18 cellular contexts compared by ENCODE assay signal in the genomic region with DNA sequence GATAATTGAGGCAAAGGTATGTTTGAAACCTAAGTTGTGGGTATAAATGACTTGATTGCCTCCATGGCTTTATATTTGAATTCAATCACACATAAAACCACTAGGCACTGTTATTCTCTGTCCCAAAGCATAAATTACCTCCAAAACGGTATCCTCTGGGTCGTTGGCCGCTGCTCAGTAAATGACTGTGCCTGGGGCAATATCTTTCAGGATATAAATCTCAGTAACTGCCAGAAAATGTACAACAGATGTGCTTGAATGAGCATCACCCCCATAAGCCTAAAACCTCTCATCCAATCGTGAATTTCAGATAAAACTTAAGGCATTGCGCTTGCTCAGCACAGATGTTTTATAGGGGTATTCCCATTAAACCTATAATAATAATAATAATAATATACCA. TPM values are rescaled to one million over a fixed set of nuclear protein-coding genes. Genes with fewer than 3 reads are reported as not detected.
A peak's percentile ranks its signal among the peaks of the same experiment; 100 is the strongest.
DNase-seq lines count a peak whose midpoint lies in the region; ATAC-seq and TF ChIP-seq lines count a peak whose summit lies in the region.
"Had no signal": no experiment of that assay in that cellular context is flagged by ENCODE, and none has a peak within 500 bp of the region (broad histone marks: within the 10 kb centered on the region; RNA-seq: fewer than 3 reads in every experiment).

No MANE protein-coding gene starts in this region.

- ATAC-seq in SK-N-SH treated with all-trans-retinoic acid at 6 μM for 48 hours, result no peak
- ATAC-seq in upper lobe of right lung, result no peak
- ATAC-seq: CD8-positive, alpha-beta T cell; GM23338; HCT116; K562 had no signal

- no peaks in the 10 kb centered on the region for H3K27me3 ChIP-seq in upper lobe of right lung
- H3K27me3 ChIP-seq in transverse colon, result no peaks in the 10 kb centered on the region
- H3K27me3 ChIP-seq: BLaER1 treated with 17β-estradiol and CSF1 and Interleukin-3, amounts not matched to agents 10 nM and 100 nM had no signal

- intact Hi-C loops in upper lobe of right lung (cut with DNase I), result no loop called here
- intact Hi-C loops in transverse colon (cut with DNase I; ENCODE audit: low total_unique reads), result no loop called here

- H3K4me1 ChIP-seq in upper lobe of right lung (no peaks in the 10 kb centered on the region), transverse colon (no peaks in the 10 kb centered on the region)
- H3K4me1 ChIP-seq: BLaER1 treated with 17β-estradiol and CSF1 and Interleukin-3, amounts not matched to agents 10 nM and 100 nM had no signal

- WGBS in transverse colon (ENCODE audit: low coverage in 1 of 2), 2 donors, result 77 to 81% methylated on average over 5 of the region's 5 CpGs

- in situ Hi-C loops in GM13976 (cut with MboI; ENCODE audit: low sequenced_read_pairs, unreplicated experiment), result no loop called here
- in situ Hi-C loops in transverse colon (cut with MboI; ENCODE audit: low pct_ligation_motif_present in 1 of 4, low pct_unique_long_range_greater_than_20kb in 1 of 4, low sequenced_read_pairs in 3 of 4), result no loop called here

- TF ChIP-seq CTCF in upper lobe of right lung (IDR thresholded peaks at IDR 0.05) (no peak), GM13976 (IDR thresholded peaks at IDR 0.05; ENCODE audit: borderline replicate concordance, control extremely low read depth, extremely low read depth, insufficient read depth, missing control alignments) (no peak), transverse colon (IDR thresholded peaks at IDR 0.05) (no peak)

- no peak overlapping the region for H3K4me3 ChIP-seq in upper lobe of right lung
- H3K4me3 ChIP-seq in transverse colon, result no peak overlapping the region
- H3K4me3 ChIP-seq: BLaER1 treated with 17β-estradiol and CSF1 and Interleukin-3, amounts not matched to agents 10 nM and 100 nM; GM23338; K562 had no signal

- H3K36me3 ChIP-seq in upper lobe of right lung, result no peaks in the 10 kb centered on the region
- H3K36me3 ChIP-seq in transverse colon, result no peaks in the 10 kb centered on the region
- H3K36me3 ChIP-seq: BLaER1 treated with 17β-estradiol and CSF1 and Interleukin-3, amounts not matched to agents 10 nM and 100 nM had no signal

- H3K9me3 ChIP-seq in upper lobe of right lung (no peaks in the 10 kb centered on the region), transverse colon (no peaks in the 10 kb centered on the region)
- H3K9me3 ChIP-seq: BLaER1 treated with 17β-estradiol and CSF1 and Interleukin-3, amounts not matched to agents 10 nM and 100 nM had no signal

- H3K27ac ChIP-seq in upper lobe of right lung (no peak overlapping the region), transverse colon (no peak overlapping the region)
- H3K27ac ChIP-seq: BLaER1 treated with 17β-estradiol and CSF1 and Interleukin-3, amounts not matched to agents 10 nM and 100 nM had no signal

- TF ChIP-seq POLR2A in transverse colon (IDR thresholded peaks at IDR 0.05), result no peak

- no peak for TF ChIP-seq EP300 in transverse colon (IDR thresholded peaks at IDR 0.05; ENCODE audit: low read depth)

- peak; percentile 11 for DNase-seq in EH (ENCODE audit: low read depth)
- DNase-seq in M059J (ENCODE audit: low read depth), result peak; percentile 4
- no peak for DNase-seq in upper lobe of right lung
- no peak for DNase-seq in GM13976 (ENCODE audit: low spot score)
- DNase-seq in transverse colon, result no peak
- DNase-seq in NCI-H774 (lab: John Stamatoyannopoulos, UW), result no peak
- DNase-seq: ACHN; AML-193; Calu3; CD8-positive, alpha-beta T cell; DMS79 treated with DMSO at 0.1 percent for 48 hours; H7; IMR-90 had no signal

TF ChIP-seq in SK-N-SH treated with all-trans-retinoic acid at 6 μM for 48 hours, 23 proteins besides CTCF, POLR2A, EP300 and RAD21:
- TF ChIP-seq TSHZ2 (CRISPR knock-in tag; IDR thresholded peaks at IDR 0.05) (peak; percentile 61; the same call in 1 of the 2 replicates), ARNTL (CRISPR knock-in tag; IDR thresholded peaks at IDR 0.05; ENCODE audit: borderline replicate concordance, low read depth) (no peak), ISL1 (CRISPR knock-in tag; IDR thresholded peaks at IDR 0.05) (no peak), BACH2 (CRISPR knock-in tag; IDR thresholded peaks at IDR 0.05; ENCODE audit: borderline replicate concordance) (no peak), TCF4 (CRISPR knock-in tag; IDR thresholded peaks at IDR 0.05; ENCODE audit: borderline replicate concordance) (peak; percentile 70; the same call in 1 of the 2 replicates), ZNF70 (CRISPR knock-in tag; IDR thresholded peaks at IDR 0.05) (no peak), TOX (CRISPR knock-in tag; IDR thresholded peaks at IDR 0.05; ENCODE audit: borderline replicate concordance) (no peak), PPARA (CRISPR knock-in tag; IDR thresholded peaks at IDR 0.05; ENCODE audit: borderline replicate concordance) (no peak), CSDC2 (CRISPR knock-in tag; IDR thresholded peaks at IDR 0.05) (no peak)
- TF ChIP-seq, protein P1, sequence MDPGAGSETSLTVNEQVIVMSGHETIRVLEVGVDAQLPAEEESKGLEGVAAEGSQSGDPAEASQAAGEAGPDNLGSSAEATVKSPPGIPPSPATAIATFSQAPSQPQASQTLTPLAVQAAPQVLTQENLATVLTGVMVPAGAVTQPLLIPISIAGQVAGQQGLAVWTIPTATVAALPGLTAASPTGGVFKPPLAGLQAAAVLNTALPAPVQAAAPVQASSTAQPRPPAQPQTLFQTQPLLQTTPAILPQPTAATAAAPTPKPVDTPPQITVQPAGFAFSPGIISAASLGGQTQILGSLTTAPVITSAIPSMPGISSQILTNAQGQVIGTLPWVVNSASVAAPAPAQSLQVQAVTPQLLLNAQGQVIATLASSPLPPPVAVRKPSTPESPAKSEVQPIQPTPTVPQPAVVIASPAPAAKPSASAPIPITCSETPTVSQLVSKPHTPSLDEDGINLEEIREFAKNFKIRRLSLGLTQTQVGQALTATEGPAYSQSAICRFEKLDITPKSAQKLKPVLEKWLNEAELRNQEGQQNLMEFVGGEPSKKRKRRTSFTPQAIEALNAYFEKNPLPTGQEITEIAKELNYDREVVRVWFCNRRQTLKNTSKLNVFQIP (CRISPR knock-in tag; IDR thresholded peaks at IDR 0.05; ENCODE audit: borderline replicate concordance, low read depth), result no peak

RNA-seq across cellular contexts. Expression of gene C3orf49, which starts 19.0 kb away (rescaled TPM):
- total RNA-seq in M059J (2014; rRNA removed; shearing (Covaris generic)), result not detected in 2 replicates
- total RNA-seq in upper lobe of right lung (not detected), transverse colon (not detected)
- total RNA-seq: Calu3; CD8-positive, alpha-beta T cell; GM23338; H7; IMR-90; K562 had no signal

Comparison
In these comparisons a context has a peak if more than half of its experiments do, and no peak if none do; other contexts are left out.
1. DNase-seq: peak in EH (single experiment) and M059J (single experiment); none in upper lobe of right lung (single experiment), GM13976 (single experiment), transverse colon (single experiment) and NCI-H774 (single experiment).